Comparison of ENCODE assay signal across 11 cellular contexts in genomic region chr18:57447154-57447621, GRCh38. TPM values are rescaled to one million over a fixed set of nuclear protein-coding genes. Genes with fewer than 3 reads are reported as not detected.
DNase-seq lines count a peak whose midpoint lies in the region; ATAC-seq, FAIRE-seq and TF ChIP-seq lines count a peak whose summit lies in the region.
"Had no signal": no experiment of that assay in that cellular context is flagged by ENCODE, and none has a peak within 500 bp of the region (broad histone marks: within the 10 kb centered on the region; RNA-seq: fewer than 3 reads in every experiment).

No MANE protein-coding gene starts in this region.

- H3K4me1 ChIP-seq in HEK293 (ENCODE audit: control insufficient read depth, insufficient read depth, low read length): no peaks in the 10 kb centered on the region
- peaks cover 12% of the 10 kb centered on the region for H3K4me1 ChIP-seq in adipocyte (ENCODE audit: control insufficient read depth, insufficient read depth, low read length)
- no peaks in the 10 kb centered on the region for H3K4me1 ChIP-seq in prostate gland (replicated peaks)

- H3K36me3 ChIP-seq in HEK293 (ENCODE audit: control insufficient read depth in 2 of 2, insufficient read depth in 1 of 2, low read length in 2 of 2) (no peaks in the 10 kb centered on the region), adipocyte (ENCODE audit: control insufficient read depth, insufficient read depth, low read length, severe bottlenecking) (no peaks in the 10 kb centered on the region), prostate gland (no peaks in the 10 kb centered on the region)

- CTCF ChIA-PET in HEK293 (lab: Yijun Ruan, JAX): interaction anchor here (0.6 to 1.8 kb wide), 10 partner anchors 13 to 735 kb away, joined by 3 to 6 read pairs (median 4); no protein-coding TSS in a partner anchor

- TF ChIP-seq POLR2A in H54 (IDR thresholded peaks at IDR 0.05; ENCODE audit: low read depth, low read length): no peak
- TF ChIP-seq POLR2A in prostate gland (IDR thresholded peaks at IDR 0.05): no peak

- peak; percentile 56 for ATAC-seq in left lobe of liver
- ATAC-seq in HG02852 (IDR thresholded peaks at IDR 0.05; ENCODE audit: unreplicated experiment): no peak

- TF ChIP-seq CTCF in C4-2B (conservative IDR thresholded peaks at IDR 0.05) (no peak), HEK293 (tag by site-specific recombination; IDR thresholded peaks at IDR 0.05) (no peak), prostate gland (IDR thresholded peaks at IDR 0.05) (no peak)

- H3K9ac ChIP-seq in adipocyte (ENCODE audit: low read length): no peak overlapping the region

- no peak for FAIRE-seq in H54 (lab: Jason Lieb, UNC)
- FAIRE-seq: G401.6, RCC 7860 had no signal

- WGBS in prostate gland: 2% methylated on average over 10 of the region's 14 CpGs

- intact Hi-C loops in prostate gland (cut with DNase I): no loop called here

- DNase-seq in adipocyte (ENCODE audit: low read depth) (peak; percentile 29), left lobe of liver (ENCODE audit: low spot score) (peak; percentile 75), H54 (ENCODE audit: insufficient read length, low spot score) (no peak), GF-D8 (lab: John Stamatoyannopoulos, UW) (no peak), prostate gland (ENCODE audit: low spot score) (no peak)
- DNase-seq: activated T-cell treated with anti-CD3 and anti-CD28 coated beads, Interleukin-2, amount 50 U/mL, for 24 hours had no signal

- peaks cover 51% of the 10 kb centered on the region for H3K27me3 ChIP-seq in adipocyte (replicated peaks; ENCODE audit: control insufficient read depth, insufficient read depth, low read length)
- peaks cover 17% of the 10 kb centered on the region for H3K27me3 ChIP-seq in prostate gland (replicated peaks; ENCODE audit: insufficient read depth)

- POLR2A ChIA-PET in HEK293 (lab: Yijun Ruan, JAX): no interaction called here

- H3K4me3 ChIP-seq in HEK293 (ENCODE audit: low read depth, low read length) (no peak overlapping the region), adipocyte (ENCODE audit: low read length) (no peak overlapping the region), prostate gland (no peak overlapping the region)

- H3K27ac ChIP-seq in C4-2B (peak overlapping the region; percentile 69; the same call in 1 of the 2 replicates), HEK293 (ENCODE audit: extremely low read depth, low read depth, low read length) (no peak overlapping the region), prostate gland (no peak overlapping the region)

- H3K9me3 ChIP-seq in HEK293 (ENCODE audit: control insufficient read depth, insufficient read depth, low read depth, low read length) (no peaks in the 10 kb centered on the region), adipocyte (ENCODE audit: control insufficient read depth, low read length) (no peaks in the 10 kb centered on the region), prostate gland (no peaks in the 10 kb centered on the region)

TF ChIP-seq in HEK293, 187 proteins besides CTCF, POLR2A, EP300 and RAD21:
- TF ChIP-seq ZNF155 (tag by site-specific recombination; IDR thresholded peaks at IDR 0.05) (no peak), ZIC2 (tag by site-specific recombination; IDR thresholded peaks at IDR 0.05) (peak; percentile 36; the same call in 1 of the 2 replicates), HOXC10 (CRISPR knock-in tag; IDR thresholded peaks at IDR 0.05) (no peak), MYNN (tag by site-specific recombination; IDR thresholded peaks at IDR 0.05; ENCODE audit: borderline replicate concordance) (no peak), ZNF530 (tag by site-specific recombination; IDR thresholded peaks at IDR 0.05; ENCODE audit: low read depth) (no peak)
- TF ChIP-seq, protein P1, sequence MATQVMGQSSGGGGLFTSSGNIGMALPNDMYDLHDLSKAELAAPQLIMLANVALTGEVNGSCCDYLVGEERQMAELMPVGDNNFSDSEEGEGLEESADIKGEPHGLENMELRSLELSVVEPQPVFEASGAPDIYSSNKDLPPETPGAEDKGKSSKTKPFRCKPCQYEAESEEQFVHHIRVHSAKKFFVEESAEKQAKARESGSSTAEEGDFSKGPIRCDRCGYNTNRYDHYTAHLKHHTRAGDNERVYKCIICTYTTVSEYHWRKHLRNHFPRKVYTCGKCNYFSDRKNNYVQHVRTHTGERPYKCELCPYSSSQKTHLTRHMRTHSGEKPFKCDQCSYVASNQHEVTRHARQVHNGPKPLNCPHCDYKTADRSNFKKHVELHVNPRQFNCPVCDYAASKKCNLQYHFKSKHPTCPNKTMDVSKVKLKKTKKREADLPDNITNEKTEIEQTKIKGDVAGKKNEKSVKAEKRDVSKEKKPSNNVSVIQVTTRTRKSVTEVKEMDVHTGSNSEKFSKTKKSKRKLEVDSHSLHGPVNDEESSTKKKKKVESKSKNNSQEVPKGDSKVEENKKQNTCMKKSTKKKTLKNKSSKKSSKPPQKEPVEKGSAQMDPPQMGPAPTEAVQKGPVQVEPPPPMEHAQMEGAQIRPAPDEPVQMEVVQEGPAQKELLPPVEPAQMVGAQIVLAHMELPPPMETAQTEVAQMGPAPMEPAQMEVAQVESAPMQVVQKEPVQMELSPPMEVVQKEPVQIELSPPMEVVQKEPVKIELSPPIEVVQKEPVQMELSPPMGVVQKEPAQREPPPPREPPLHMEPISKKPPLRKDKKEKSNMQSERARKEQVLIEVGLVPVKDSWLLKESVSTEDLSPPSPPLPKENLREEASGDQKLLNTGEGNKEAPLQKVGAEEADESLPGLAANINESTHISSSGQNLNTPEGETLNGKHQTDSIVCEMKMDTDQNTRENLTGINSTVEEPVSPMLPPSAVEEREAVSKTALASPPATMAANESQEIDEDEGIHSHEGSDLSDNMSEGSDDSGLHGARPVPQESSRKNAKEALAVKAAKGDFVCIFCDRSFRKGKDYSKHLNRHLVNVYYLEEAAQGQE (tag by site-specific recombination; IDR thresholded peaks at IDR 0.05): peak; percentile 90

RNA-seq across cellular contexts. Expression of gene ONECUT2, which starts 12.0 kb away (rescaled TPM):
- total RNA-seq in left lobe of liver (20.5 TPM), prostate gland (under 1 TPM; 0.09 to 0.45 TPM)

Comparison
In these comparisons a context has a peak if more than half of its experiments do, and no peak if none do; other contexts are left out.
1. DNase-seq: peak in adipocyte (single experiment) and left lobe of liver (single experiment); none in H54 (single experiment), GF-D8 (single experiment) and prostate gland (single experiment).
2. RNA of gene ONECUT2, which starts 12.0 kb away (total RNA-seq): 20.5 TPM in left lobe of liver (single experiment); 0.09 to 0.45 TPM in prostate gland; every median in the first group is over 10 times any median in the second.